1 cellular context compared by ENCODE assay signal in the genomic region with DNA sequence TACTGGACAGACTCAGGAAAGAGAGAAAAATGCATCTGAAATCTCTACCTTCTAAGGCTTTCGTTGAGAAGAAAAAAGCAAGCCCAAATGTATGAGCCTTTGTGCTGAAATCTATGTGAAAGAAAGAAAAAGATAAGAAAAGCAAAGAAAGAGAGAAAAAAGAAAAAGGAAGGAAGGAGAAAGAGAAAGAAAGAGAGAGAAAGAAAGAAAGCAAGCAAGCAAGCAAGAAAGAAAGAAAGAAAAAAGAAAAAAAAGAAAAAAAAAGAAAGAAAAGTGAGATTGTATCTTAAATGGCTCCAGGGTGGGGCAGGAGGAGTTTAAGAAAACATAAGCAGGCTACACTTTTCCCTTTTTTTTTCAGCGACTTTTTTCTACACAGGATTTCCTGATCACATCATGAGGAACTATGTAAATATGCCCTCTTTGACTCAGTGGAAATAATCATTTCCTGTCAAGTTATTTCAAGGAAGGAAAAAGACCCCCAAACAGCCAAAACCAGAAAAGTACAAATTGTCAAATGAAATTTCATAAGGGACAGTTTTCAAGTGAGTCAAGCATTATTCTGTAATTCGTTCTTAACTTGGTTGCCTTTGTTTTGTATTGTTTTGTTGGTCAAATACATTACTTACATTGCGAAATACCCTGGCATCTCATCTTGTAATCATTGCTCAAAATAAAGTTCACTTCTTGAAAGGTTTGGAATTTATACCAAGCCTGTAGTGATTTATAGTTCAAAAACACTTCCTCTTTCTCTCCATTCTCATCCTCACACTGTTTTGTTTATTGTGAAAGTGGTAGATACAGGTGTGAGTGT.
TF ChIP-seq lines count a peak whose summit lies in the region.

No MANE protein-coding gene starts in this region.

TF ChIP-seq in GM23338, 12 proteins besides CTCF, POLR2A, EP300 and RAD21 (continued from another document):
- TF ChIP-seq, protein P1, sequence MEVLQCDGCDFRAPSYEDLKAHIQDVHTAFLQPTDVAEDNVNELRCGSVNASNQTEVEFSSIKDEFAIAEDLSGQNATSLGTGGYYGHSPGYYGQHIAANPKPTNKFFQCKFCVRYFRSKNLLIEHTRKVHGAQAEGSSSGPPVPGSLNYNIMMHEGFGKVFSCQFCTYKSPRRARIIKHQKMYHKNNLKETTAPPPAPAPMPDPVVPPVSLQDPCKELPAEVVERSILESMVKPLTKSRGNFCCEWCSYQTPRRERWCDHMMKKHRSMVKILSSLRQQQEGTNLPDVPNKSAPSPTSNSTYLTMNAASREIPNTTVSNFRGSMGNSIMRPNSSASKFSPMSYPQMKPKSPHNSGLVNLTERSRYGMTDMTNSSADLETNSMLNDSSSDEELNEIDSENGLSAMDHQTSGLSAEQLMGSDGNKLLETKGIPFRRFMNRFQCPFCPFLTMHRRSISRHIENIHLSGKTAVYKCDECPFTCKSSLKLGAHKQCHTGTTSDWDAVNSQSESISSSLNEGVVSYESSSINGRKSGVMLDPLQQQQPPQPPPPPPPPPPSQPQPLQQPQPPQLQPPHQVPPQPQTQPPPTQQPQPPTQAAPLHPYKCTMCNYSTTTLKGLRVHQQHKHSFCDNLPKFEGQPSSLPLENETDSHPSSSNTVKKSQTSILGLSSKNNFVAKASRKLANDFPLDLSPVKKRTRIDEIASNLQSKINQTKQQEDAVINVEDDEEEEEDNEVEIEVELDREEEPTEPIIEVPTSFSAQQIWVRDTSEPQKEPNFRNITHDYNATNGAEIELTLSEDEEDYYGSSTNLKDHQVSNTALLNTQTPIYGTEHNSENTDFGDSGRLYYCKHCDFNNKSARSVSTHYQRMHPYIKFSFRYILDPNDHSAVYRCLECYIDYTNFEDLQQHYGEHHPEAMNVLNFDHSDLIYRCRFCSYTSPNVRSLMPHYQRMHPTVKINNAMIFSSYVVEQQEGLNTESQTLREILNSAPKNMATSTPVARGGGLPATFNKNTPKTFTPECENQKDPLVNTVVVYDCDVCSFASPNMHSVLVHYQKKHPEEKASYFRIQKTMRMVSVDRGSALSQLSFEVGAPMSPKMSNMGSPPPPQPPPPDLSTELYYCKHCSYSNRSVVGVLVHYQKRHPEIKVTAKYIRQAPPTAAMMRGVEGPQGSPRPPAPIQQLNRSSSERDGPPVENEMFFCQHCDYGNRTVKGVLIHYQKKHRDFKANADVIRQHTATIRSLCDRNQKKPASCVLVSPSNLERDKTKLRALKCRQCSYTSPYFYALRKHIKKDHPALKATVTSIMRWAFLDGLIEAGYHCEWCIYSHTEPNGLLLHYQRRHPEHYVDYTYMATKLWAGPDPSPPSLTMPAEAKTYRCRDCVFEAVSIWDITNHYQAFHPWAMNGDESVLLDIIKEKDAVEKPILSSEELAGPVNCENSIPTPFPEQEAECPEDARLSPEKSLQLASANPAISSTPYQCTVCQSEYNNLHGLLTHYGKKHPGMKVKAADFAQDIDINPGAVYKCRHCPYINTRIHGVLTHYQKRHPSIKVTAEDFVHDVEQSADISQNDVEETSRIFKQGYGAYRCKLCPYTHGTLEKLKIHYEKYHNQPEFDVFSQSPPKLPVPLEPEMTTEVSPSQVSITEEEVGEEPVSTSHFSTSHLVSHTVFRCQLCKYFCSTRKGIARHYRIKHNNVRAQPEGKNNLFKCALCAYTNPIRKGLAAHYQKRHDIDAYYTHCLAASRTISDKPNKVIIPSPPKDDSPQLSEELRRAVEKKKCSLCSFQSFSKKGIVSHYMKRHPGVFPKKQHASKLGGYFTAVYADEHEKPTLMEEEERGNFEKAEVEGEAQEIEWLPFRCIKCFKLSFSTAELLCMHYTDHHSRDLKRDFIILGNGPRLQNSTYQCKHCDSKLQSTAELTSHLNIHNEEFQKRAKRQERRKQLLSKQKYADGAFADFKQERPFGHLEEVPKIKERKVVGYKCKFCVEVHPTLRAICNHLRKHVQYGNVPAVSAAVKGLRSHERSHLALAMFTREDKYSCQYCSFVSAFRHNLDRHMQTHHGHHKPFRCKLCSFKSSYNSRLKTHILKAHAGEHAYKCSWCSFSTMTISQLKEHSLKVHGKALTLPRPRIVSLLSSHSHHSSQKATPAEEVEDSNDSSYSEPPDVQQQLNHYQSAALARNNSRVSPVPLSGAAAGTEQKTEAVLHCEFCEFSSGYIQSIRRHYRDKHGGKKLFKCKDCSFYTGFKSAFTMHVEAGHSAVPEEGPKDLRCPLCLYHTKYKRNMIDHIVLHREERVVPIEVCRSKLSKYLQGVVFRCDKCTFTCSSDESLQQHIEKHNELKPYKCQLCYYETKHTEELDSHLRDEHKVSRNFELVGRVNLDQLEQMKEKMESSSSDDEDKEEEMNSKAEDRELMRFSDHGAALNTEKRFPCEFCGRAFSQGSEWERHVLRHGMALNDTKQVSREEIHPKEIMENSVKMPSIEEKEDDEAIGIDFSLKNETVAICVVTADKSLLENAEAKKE (CRISPR knock-in tag; IDR thresholded peaks at IDR 0.05): no peak
- no peak for TF ChIP-seq POLR2AphosphoS5 (IDR thresholded peaks at IDR 0.05; ENCODE audit: low read depth)
- TF ChIP-seq, protein P2, sequence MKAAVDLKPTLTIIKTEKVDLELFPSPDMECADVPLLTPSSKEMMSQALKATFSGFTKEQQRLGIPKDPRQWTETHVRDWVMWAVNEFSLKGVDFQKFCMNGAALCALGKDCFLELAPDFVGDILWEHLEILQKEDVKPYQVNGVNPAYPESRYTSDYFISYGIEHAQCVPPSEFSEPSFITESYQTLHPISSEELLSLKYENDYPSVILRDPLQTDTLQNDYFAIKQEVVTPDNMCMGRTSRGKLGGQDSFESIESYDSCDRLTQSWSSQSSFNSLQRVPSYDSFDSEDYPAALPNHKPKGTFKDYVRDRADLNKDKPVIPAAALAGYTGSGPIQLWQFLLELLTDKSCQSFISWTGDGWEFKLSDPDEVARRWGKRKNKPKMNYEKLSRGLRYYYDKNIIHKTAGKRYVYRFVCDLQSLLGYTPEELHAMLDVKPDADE (IDR thresholded peaks at IDR 0.05): no peak
- TF ChIP-seq ZNF114 (CRISPR knock-in tag; IDR thresholded peaks at IDR 0.05): no peak
- no peak for TF ChIP-seq JUNB (IDR thresholded peaks at IDR 0.05; ENCODE audit: unreplicated experiment)
